In the genomic region with DNA sequence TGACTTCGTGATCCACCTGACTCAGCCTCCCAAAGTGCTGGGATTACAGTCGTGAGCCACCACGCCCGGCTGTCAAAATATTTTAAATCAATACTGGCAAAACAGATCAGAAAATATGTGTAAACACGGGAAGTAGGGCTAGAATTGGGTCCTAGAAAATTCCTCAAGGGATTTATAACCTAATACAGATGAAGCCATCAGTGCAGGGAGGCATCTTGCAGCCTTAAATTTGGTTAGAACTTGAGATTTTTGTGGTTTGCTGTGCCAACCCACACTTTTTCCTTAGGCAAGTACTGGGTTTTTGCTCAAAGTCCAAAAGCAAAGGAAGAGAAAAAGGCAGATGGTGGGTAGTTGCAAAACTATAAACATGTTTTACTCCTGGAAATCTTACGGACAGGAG, we compare ENCODE assay signal across 14 cellular contexts.
"Had no signal": no experiment of that assay in that cellular context is flagged by ENCODE, and none has a peak within 500 bp of the region (broad histone marks: within the 10 kb centered on the region; RNA-seq: fewer than 3 reads in every experiment).

No MANE protein-coding gene starts in this region.

- H3K27me3 ChIP-seq: brain microvascular endothelial cell, heart right ventricle, left lung, vagina had no signal

- H3K36me3 ChIP-seq: brain microvascular endothelial cell, left lung, vagina had no signal

- H3K9me3 ChIP-seq: heart right ventricle, left lung, psoas muscle, vagina had no signal

- H3K27ac Mint-ChIP-seq: activated CD4-positive, alpha-beta T cell treated with anti-CD3 and anti-CD28 coated beads, Interleukin-2, amount 10 ng/mL, durations not matched to agents 7 days and 5 days; activated T-helper 17 cell treated with anti-CD3 and anti-CD28 coated beads, Interleukin-2, amount 50 U/mL, for 72 hours; endodermal cell; memory B cell; stimulated activated naive CD8-positive, alpha-beta T cell treated with anti-CD3 and anti-CD28 coated beads, Interleukin-15, Interleukin-2, amounts not matched to agents 100 ng/mL and 50 ng/mL, for 24 hours had no signal

- H3K27ac ChIP-seq: brain microvascular endothelial cell, heart right ventricle, left lung, psoas muscle, vagina had no signal

- DNase-seq: activated CD4-positive, alpha-beta T cell treated with anti-CD3 and anti-CD28 coated beads, Interleukin-2, amount 10 ng/mL, durations not matched to agents 7 days and 5 days; activated naive CD4-positive, alpha-beta T cell treated with anti-CD3 and anti-CD28 coated beads, Interleukin-2, amount 50 U/mL, for 16 hours; activated T-cell treated with anti-CD3 and anti-CD28 coated beads for 4 hours; amniotic stem cell; brain microvascular endothelial cell; endodermal cell; heart right ventricle; left lung; psoas muscle; stimulated activated CD4-positive, alpha-beta T cell treated with anti-CD3 and anti-CD28 coated beads, Interleukin-4, amount 100 ng/mL, for 24 hours had no signal

- ATAC-seq: activated T-helper 17 cell treated with anti-CD3 and anti-CD28 coated beads, Interleukin-2, amount 50 U/mL, for 72 hours; heart right ventricle; left lung; psoas muscle had no signal

- H3K9me3 Mint-ChIP-seq: activated CD4-positive, alpha-beta T cell treated with anti-CD3 and anti-CD28 coated beads, Interleukin-2, amount 10 ng/mL, durations not matched to agents 7 days and 5 days; activated T-helper 17 cell treated with anti-CD3 and anti-CD28 coated beads, Interleukin-2, amount 50 U/mL, for 72 hours; endodermal cell; memory B cell; stimulated activated naive CD8-positive, alpha-beta T cell treated with anti-CD3 and anti-CD28 coated beads, Interleukin-15, Interleukin-2, amounts not matched to agents 100 ng/mL and 50 ng/mL, for 24 hours had no signal

- H3K4me1 ChIP-seq: psoas muscle had no signal

- H3K4me3 ChIP-seq: heart right ventricle, left lung, psoas muscle, vagina had no signal

- H3K27me3 Mint-ChIP-seq: activated CD4-positive, alpha-beta T cell treated with anti-CD3 and anti-CD28 coated beads, Interleukin-2, amount 10 ng/mL, durations not matched to agents 7 days and 5 days; activated T-helper 17 cell treated with anti-CD3 and anti-CD28 coated beads, Interleukin-2, amount 50 U/mL, for 72 hours; memory B cell; stimulated activated naive CD8-positive, alpha-beta T cell treated with anti-CD3 and anti-CD28 coated beads, Interleukin-15, Interleukin-2, amounts not matched to agents 100 ng/mL and 50 ng/mL, for 24 hours had no signal

- H3K4me3 Mint-ChIP-seq: activated CD4-positive, alpha-beta T cell treated with anti-CD3 and anti-CD28 coated beads, Interleukin-2, amount 10 ng/mL, durations not matched to agents 7 days and 5 days; activated T-helper 17 cell treated with anti-CD3 and anti-CD28 coated beads, Interleukin-2, amount 50 U/mL, for 72 hours; endodermal cell; memory B cell; stimulated activated naive CD8-positive, alpha-beta T cell treated with anti-CD3 and anti-CD28 coated beads, Interleukin-15, Interleukin-2, amounts not matched to agents 100 ng/mL and 50 ng/mL, for 24 hours had no signal

- H3K4me1 Mint-ChIP-seq: activated T-helper 17 cell treated with anti-CD3 and anti-CD28 coated beads, Interleukin-2, amount 50 U/mL, for 72 hours; memory B cell had no signal
